In the genomic region with DNA sequence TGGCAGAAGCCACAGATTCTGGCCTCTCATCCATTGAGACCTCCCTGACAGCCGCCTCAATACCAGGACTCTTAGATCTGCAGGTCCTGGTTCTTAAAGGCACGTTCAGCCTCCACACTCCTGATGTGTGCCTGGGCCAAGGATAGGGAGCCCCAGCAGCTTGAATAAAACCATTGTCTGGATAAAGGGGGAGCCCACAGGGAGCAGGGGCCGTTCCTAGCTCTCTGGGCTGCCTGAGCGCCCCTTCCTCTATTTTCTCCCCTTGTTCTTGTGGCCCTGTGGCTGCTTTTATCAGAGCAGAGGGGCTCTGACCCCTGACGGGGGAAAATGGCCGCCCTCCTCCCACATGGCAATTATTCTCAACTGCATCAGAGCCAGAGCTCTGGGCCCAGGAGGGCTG, we compare ENCODE assay signal across 8 cellular contexts.
"Had no signal": no experiment of that assay in that cellular context is flagged by ENCODE, and none has a peak within 500 bp of the region (broad histone marks: within the 10 kb centered on the region; RNA-seq: fewer than 3 reads in every experiment).

No MANE protein-coding gene starts in this region.

- DNase-seq: GOT3, H9, HCEC 1CT, IMR-90, KG1 had no signal

- H3K9me3 Mint-ChIP-seq: H9 had no signal

- H3K4me3 Mint-ChIP-seq: H9 had no signal

- H3K4me3 ChIP-seq: K562 had no signal

- H3K27ac Mint-ChIP-seq: H9 had no signal

- FAIRE-seq: H54, HTR-8/SVneo, K562 had no signal

- ATAC-seq: K562 had no signal
